8 cellular contexts compared by ENCODE assay signal in genomic region chr1:24321712-24322635, GRCh38. TPM values are rescaled to one million over a fixed set of nuclear protein-coding genes. Genes with fewer than 3 reads are reported as not detected.
DNase-seq lines count a peak whose midpoint lies in the region; ATAC-seq and TF ChIP-seq lines count a peak whose summit lies in the region.

No MANE protein-coding gene starts in this region.

- no peaks in the 10 kb centered on the region for H3K9me3 Mint-ChIP-seq in activated naive CD8-positive, alpha-beta T cell treated with anti-CD3 and anti-CD28 coated beads, Interleukin-2, amount 10 ng/mL, durations not matched to agents 7 days and 5 days

- H3K9me3 ChIP-seq in SU-DHL-6 (ENCODE audit: insufficient read depth, low read length) (no peaks in the 10 kb centered on the region), left ventricle myocardium inferior (replicated peaks) (no peaks in the 10 kb centered on the region)

- no peak for TF ChIP-seq CTCF in GM12865 (IDR thresholded peaks at IDR 0.05; ENCODE audit: insufficient read depth, low read depth, low read length, missing control alignments)
- no peak for TF ChIP-seq CTCF in SU-DHL-6 (IDR thresholded peaks at IDR 0.05; ENCODE audit: insufficient read depth, low read length, poor library complexity, severe bottlenecking)
- TF ChIP-seq CTCF in left ventricle myocardium inferior (IDR thresholded peaks at IDR 0.05; ENCODE audit: borderline replicate concordance) = no peak

- peak overlapping the region; percentile 59 for H3K4me3 ChIP-seq in GM12865 (ENCODE audit: low read depth, low read length)
- peak overlapping the region; percentile 46 for H3K4me3 ChIP-seq in SU-DHL-6 (ENCODE audit: insufficient read depth, low read length, poor library complexity, severe bottlenecking)
- H3K4me3 ChIP-seq in left ventricle myocardium inferior = peak overlapping the region; percentile 68

- intact Hi-C loops in left ventricle myocardium inferior (cut with micrococcal nuclease) = no loop called here
- intact Hi-C loops in sciatic nerve (cut with DNase I) = no loop called here

- H3K27me3 Mint-ChIP-seq in activated naive CD8-positive, alpha-beta T cell treated with anti-CD3 and anti-CD28 coated beads, Interleukin-2, amount 10 ng/mL, durations not matched to agents 7 days and 5 days = peaks cover 91% of the 10 kb centered on the region

- 0 out of 2 replicates have a peak, but pooled peaks cover 5% of the 10 kb centered on the region for H3F3A ChIP-seq in SU-DHL-6 (ENCODE audit: insufficient read depth)

- peak overlapping the region; percentile 76 for H3K4me3 Mint-ChIP-seq in activated naive CD8-positive, alpha-beta T cell treated with anti-CD3 and anti-CD28 coated beads, Interleukin-2, amount 10 ng/mL, durations not matched to agents 7 days and 5 days

- H3K9me2 ChIP-seq in SU-DHL-6 (replicated peaks; ENCODE audit: insufficient read depth, low read length) = no peaks in the 10 kb centered on the region

- H3K27me3 ChIP-seq in SU-DHL-6 (ENCODE audit: low read length) (no peaks in the 10 kb centered on the region), left ventricle myocardium inferior (ENCODE audit: low read depth) (peaks cover 62% of the 10 kb centered on the region)

- DNase-seq in GM12865 (ENCODE audit: low read depth) (peak; percentile 86), left ventricle myocardium inferior (peak; percentile 30), sciatic nerve (ENCODE audit: low spot score) (peak; percentile 71), NCI-H2029 (lab: John Stamatoyannopoulos, UW) (no peak), NCI-H2081 (lab: John Stamatoyannopoulos, UW) (no peak)
- DNase-seq in activated naive CD8-positive, alpha-beta T cell treated with anti-CD3 and anti-CD28 coated beads, Interleukin-2, amount 10 ng/mL, durations not matched to agents 7 days and 5 days = peak; percentile 83

- ATAC-seq in HG03175 (IDR thresholded peaks at IDR 0.05; ENCODE audit: unreplicated experiment) (peak; percentile 63), sciatic nerve (peak; percentile 70)
- ATAC-seq in activated naive CD8-positive, alpha-beta T cell treated with anti-CD3 and anti-CD28 coated beads, Interleukin-2, amount 10 ng/mL, durations not matched to agents 7 days and 5 days (ENCODE audit: low read depth) = peak; percentile 72

- H3K4me2 ChIP-seq in SU-DHL-6 (ENCODE audit: low read depth, low read length, poor library complexity, severe bottlenecking) = peak overlapping the region; percentile 60

- POLR2A ChIA-PET in activated naive CD8-positive, alpha-beta T cell treated with anti-CD3 and anti-CD28 coated beads, Interleukin-2, amount 10 ng/mL, durations not matched to agents 7 days and 5 days (lab: Charles Lee) = interaction anchor here (1.1 kb wide), 1 partner anchor 318 kb away, joined by 3 read pairs; no protein-coding TSS in a partner anchor

- H3K27ac Mint-ChIP-seq in activated naive CD8-positive, alpha-beta T cell treated with anti-CD3 and anti-CD28 coated beads, Interleukin-2, amount 10 ng/mL, durations not matched to agents 7 days and 5 days = peak overlapping the region; percentile 8

- H3K79me2 ChIP-seq in SU-DHL-6 (ENCODE audit: insufficient read depth, low read length) = no peaks in the 10 kb centered on the region

- H2AFZ ChIP-seq in SU-DHL-6 (ENCODE audit: low read depth, low read length, severe bottlenecking) = peak overlapping the region; percentile 81

- no peaks in the 10 kb centered on the region for H3K36me3 Mint-ChIP-seq in activated naive CD8-positive, alpha-beta T cell treated with anti-CD3 and anti-CD28 coated beads, Interleukin-2, amount 10 ng/mL, durations not matched to agents 7 days and 5 days

- H3K4me1 Mint-ChIP-seq in activated naive CD8-positive, alpha-beta T cell treated with anti-CD3 and anti-CD28 coated beads, Interleukin-2, amount 10 ng/mL, durations not matched to agents 7 days and 5 days = peaks cover 30% of the 10 kb centered on the region

- H3K27ac ChIP-seq in SU-DHL-6 (ENCODE audit: low read depth, low read length) = no peak overlapping the region
- H3K27ac ChIP-seq in left ventricle myocardium inferior (replicated peaks) = no peak overlapping the region

- H3K4me1 ChIP-seq in left ventricle myocardium inferior = peaks cover 15% of the 10 kb centered on the region

- H3K36me3 ChIP-seq in SU-DHL-6 (ENCODE audit: low read length) (no peaks in the 10 kb centered on the region), left ventricle myocardium inferior (no peaks in the 10 kb centered on the region)

- peak overlapping the region; percentile 43 for H3K9ac ChIP-seq in SU-DHL-6 (ENCODE audit: low read length)

- no peaks in the 10 kb centered on the region for H4K20me1 ChIP-seq in SU-DHL-6 (ENCODE audit: low read depth, low read length)

RNA-seq across cellular contexts. Expression of gene GRHL3, which starts 2.8 kb away (rescaled TPM):
- not detected for total RNA-seq in activated naive CD8-positive, alpha-beta T cell treated with anti-CD3 and anti-CD28 coated beads, Interleukin-2, amount 10 ng/mL, durations not matched to agents 7 days and 5 days
- not detected for total RNA-seq in left ventricle myocardium inferior
- not detected for total RNA-seq in sciatic nerve

Comparison
In these comparisons a context has a peak if more than half of its experiments do, and no peak if none do; other contexts are left out.
1. DNase-seq: peak in GM12865 (single experiment), activated naive CD8-positive, alpha-beta T cell treated with anti-CD3 and anti-CD28 coated beads, Interleukin-2, amount 10 ng/mL, durations not matched to agents 7 days and 5 days (single experiment), left ventricle myocardium inferior (single experiment) and sciatic nerve (single experiment); none in NCI-H2029 (single experiment) and NCI-H2081 (0 of 2).
2. Peak in every context shown above with its lines, with median percentiles within 50 percentile points of each other: H3K4me3 ChIP-seq and ATAC-seq.